ENCODE assay signal across 1 cellular context in the genomic region with DNA sequence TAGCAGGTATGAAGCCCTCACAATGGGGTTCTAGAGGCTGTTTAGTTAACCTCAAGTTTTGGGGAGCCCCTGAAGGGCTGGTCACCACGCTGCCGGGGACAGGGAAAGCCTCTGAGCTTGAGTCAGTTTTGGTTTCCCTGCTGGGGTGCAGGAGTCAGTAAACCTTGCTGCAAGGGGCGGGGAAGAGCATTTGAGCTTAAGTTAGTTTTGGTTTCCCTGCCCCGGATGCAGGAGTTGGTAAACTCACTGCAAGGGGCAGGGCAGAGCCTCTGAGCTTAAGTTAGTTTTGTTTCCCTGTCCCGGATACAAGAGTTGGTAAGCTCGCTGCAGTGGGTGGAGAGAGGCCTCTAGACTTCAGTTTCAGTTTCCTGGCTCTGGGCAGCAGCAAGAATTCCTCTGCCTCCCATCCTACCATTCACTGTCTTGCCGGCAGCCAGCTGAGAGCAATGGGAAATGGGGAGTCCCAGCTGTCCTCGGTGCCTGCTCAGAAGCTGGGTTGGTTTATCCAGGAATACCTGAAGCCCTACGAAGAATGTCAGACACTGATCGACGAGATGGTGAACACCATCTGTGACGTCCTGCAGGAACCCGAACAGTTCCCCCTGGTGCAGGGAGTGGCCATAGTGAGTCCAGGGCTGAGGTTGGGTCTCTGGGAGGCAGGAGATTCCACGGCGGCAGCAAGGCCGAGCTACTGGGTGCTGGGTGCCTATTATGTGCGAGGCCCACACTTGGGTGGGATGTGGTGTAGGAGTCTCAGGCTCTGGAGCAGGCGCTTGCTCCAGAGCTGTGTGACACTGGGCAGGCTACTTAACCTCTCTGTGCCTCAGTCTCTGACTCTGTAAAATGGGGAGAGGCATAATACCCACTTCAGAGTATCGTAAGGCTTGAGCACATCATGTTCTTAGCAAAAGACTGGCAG.
TF ChIP-seq lines count a peak whose summit lies in the region.

A gene with protein sequence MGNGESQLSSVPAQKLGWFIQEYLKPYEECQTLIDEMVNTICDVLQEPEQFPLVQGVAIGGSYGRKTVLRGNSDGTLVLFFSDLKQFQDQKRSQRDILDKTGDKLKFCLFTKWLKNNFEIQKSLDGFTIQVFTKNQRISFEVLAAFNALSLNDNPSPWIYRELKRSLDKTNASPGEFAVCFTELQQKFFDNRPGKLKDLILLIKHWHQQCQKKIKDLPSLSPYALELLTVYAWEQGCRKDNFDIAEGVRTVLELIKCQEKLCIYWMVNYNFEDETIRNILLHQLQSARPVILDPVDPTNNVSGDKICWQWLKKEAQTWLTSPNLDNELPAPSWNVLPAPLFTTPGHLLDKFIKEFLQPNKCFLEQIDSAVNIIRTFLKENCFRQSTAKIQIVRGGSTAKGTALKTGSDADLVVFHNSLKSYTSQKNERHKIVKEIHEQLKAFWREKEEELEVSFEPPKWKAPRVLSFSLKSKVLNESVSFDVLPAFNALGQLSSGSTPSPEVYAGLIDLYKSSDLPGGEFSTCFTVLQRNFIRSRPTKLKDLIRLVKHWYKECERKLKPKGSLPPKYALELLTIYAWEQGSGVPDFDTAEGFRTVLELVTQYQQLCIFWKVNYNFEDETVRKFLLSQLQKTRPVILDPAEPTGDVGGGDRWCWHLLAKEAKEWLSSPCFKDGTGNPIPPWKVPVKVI (plus strand): TSS at position 357 of the 919 bp plus-strand sequence. CDS start 90 bp downstream, at position 447.

TF ChIP-seq in HepG2, 621 proteins besides CTCF, POLR2A, EP300 and RAD21 (continued from another document and continues in another):
- TF ChIP-seq, protein P1, sequence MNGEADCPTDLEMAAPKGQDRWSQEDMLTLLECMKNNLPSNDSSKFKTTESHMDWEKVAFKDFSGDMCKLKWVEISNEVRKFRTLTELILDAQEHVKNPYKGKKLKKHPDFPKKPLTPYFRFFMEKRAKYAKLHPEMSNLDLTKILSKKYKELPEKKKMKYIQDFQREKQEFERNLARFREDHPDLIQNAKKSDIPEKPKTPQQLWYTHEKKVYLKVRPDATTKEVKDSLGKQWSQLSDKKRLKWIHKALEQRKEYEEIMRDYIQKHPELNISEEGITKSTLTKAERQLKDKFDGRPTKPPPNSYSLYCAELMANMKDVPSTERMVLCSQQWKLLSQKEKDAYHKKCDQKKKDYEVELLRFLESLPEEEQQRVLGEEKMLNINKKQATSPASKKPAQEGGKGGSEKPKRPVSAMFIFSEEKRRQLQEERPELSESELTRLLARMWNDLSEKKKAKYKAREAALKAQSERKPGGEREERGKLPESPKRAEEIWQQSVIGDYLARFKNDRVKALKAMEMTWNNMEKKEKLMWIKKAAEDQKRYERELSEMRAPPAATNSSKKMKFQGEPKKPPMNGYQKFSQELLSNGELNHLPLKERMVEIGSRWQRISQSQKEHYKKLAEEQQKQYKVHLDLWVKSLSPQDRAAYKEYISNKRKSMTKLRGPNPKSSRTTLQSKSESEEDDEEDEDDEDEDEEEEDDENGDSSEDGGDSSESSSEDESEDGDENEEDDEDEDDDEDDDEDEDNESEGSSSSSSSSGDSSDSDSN (CRISPR knock-in tag; IDR thresholded peaks at IDR 0.05) = peak; percentile 15; the same call in 1 of the 2 replicates
- TF ChIP-seq, protein P2, sequence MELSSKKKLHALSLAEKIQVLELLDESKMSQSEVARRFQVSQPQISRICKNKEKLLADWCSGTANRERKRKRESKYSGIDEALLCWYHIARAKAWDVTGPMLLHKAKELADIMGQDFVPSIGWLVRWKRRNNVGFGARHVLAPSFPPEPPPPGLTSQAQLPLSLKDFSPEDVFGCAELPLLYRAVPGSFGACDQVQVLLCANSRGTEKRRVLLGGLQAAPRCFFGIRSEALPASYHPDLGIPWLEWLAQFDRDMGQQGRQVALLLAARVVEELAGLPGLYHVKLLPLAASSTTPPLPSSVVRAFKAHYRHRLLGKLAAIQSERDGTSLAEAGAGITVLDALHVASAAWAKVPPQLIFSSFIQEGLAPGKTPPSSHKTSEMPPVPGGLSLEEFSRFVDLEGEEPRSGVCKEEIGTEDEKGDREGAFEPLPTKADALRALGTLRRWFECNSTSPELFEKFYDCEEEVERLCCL (CRISPR knock-in tag; IDR thresholded peaks at IDR 0.05; ENCODE audit: borderline replicate concordance) = no peak
- TF ChIP-seq SALL1 (CRISPR knock-in tag; IDR thresholded peaks at IDR 0.05) (peak; percentile 14; the same call in 1 of the 2 replicates), ZNF207 (IDR thresholded peaks at IDR 0.05; ENCODE audit: borderline replicate concordance) (no peak), PCBP1 (IDR thresholded peaks at IDR 0.05; ENCODE audit: borderline replicate concordance, low read depth, low read length) (no peak), KAT2B (IDR thresholded peaks at IDR 0.05; ENCODE audit: borderline replicate concordance, low read depth, low read length) (no peak), KDM6A (CRISPR knock-in tag; IDR thresholded peaks at IDR 0.05; ENCODE audit: low read depth) (no peak), ZNF496 (CRISPR knock-in tag; IDR thresholded peaks at IDR 0.05; ENCODE audit: insufficient replicate concordance) (no peak), POLR2AphosphoS2 (IDR thresholded peaks at IDR 0.05; ENCODE audit: low read depth, low read length) (no peak), CREM (IDR thresholded peaks at IDR 0.05) (no peak), CREM (CRISPR knock-in tag; IDR thresholded peaks at IDR 0.05) (no peak), ZNF747 (CRISPR knock-in tag; IDR thresholded peaks at IDR 0.05; ENCODE audit: borderline replicate concordance) (no peak), TGIF2 (CRISPR knock-in tag; IDR thresholded peaks at IDR 0.05) (no peak), TARDBP (CRISPR knock-in tag; IDR thresholded peaks at IDR 0.05) (no peak), CENPX (CRISPR knock-in tag; IDR thresholded peaks at IDR 0.05) (no peak), NFKB2 (CRISPR knock-in tag; IDR thresholded peaks at IDR 0.05; ENCODE audit: borderline replicate concordance) (no peak)
- TF ChIP-seq, protein P3, sequence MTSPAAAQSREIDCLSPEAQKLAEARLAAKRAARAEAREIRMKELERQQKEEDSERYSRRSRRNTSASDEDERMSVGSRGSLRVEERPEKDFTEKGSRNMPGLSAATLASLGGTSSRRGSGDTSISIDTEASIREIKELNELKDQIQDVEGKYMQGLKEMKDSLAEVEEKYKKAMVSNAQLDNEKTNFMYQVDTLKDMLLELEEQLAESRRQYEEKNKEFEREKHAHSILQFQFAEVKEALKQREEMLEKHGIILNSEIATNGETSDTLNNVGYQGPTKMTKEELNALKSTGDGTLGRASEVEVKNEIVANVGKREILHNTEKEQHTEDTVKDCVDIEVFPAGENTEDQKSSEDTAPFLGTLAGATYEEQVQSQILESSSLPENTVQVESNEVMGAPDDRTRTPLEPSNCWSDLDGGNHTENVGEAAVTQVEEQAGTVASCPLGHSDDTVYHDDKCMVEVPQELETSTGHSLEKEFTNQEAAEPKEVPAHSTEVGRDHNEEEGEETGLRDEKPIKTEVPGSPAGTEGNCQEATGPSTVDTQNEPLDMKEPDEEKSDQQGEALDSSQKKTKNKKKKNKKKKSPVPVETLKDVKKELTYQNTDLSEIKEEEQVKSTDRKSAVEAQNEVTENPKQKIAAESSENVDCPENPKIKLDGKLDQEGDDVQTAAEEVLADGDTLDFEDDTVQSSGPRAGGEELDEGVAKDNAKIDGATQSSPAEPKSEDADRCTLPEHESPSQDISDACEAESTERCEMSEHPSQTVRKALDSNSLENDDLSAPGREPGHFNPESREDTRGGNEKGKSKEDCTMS (CRISPR knock-in tag; conservative IDR thresholded peaks at IDR 0.05) = no peak
- TF ChIP-seq, protein P4, sequence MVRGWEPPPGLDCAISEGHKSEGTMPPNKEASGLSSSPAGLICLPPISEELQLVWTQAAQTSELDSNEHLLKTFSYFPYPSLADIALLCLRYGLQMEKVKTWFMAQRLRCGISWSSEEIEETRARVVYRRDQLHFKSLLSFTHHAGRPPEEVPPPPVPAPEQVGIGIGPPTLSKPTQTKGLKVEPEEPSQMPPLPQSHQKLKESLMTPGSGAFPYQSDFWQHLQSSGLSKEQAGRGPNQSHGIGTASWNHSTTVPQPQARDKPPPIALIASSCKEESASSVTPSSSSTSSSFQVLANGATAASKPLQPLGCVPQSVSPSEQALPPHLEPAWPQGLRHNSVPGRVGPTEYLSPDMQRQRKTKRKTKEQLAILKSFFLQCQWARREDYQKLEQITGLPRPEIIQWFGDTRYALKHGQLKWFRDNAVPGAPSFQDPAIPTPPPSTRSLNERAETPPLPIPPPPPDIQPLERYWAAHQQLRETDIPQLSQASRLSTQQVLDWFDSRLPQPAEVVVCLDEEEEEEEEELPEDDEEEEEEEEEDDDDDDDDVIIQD (CRISPR knock-in tag; IDR thresholded peaks at IDR 0.05; ENCODE audit: low read depth) = no peak
- TF ChIP-seq, protein P5, sequence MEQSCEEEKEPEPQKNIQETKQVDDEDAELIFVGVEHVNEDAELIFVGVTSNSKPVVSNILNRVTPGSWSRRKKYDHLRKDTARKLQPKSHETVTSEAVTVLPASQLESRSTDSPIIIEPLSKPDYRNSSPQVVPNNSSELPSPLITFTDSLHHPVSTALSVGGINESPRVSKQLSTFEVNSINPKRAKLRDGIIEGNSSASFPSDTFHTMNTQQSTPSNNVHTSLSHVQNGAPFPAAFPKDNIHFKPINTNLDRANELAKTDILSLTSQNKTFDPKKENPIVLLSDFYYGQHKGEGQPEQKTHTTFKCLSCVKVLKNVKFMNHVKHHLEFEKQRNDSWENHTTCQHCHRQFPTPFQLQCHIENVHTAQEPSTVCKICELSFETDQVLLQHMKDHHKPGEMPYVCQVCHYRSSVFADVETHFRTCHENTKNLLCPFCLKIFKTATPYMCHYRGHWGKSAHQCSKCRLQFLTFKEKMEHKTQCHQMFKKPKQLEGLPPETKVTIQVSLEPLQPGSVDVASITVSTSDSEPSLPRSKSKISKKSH (CRISPR knock-in tag; IDR thresholded peaks at IDR 0.05; ENCODE audit: borderline replicate concordance) = no peak
- TF ChIP-seq, protein P6, sequence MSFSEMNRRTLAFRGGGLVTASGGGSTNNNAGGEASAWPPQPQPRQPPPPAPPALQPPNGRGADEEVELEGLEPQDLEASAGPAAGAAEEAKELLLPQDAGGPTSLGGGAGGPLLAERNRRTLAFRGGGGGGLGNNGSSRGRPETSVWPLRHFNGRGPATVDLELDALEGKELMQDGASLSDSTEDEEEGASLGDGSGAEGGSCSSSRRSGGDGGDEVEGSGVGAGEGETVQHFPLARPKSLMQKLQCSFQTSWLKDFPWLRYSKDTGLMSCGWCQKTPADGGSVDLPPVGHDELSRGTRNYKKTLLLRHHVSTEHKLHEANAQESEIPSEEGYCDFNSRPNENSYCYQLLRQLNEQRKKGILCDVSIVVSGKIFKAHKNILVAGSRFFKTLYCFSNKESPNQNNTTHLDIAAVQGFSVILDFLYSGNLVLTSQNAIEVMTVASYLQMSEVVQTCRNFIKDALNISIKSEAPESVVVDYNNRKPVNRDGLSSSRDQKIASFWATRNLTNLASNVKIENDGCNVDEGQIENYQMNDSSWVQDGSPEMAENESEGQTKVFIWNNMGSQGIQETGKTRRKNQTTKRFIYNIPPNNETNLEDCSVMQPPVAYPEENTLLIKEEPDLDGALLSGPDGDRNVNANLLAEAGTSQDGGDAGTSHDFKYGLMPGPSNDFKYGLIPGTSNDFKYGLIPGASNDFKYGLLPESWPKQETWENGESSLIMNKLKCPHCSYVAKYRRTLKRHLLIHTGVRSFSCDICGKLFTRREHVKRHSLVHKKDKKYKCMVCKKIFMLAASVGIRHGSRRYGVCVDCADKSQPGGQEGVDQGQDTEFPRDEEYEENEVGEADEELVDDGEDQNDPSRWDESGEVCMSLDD (CRISPR knock-in tag; IDR thresholded peaks at IDR 0.05; ENCODE audit: borderline replicate concordance) = 0 out of 2 replicates have a peak, but pooled peaks have one; percentile 21
- TF ChIP-seq, protein P7, sequence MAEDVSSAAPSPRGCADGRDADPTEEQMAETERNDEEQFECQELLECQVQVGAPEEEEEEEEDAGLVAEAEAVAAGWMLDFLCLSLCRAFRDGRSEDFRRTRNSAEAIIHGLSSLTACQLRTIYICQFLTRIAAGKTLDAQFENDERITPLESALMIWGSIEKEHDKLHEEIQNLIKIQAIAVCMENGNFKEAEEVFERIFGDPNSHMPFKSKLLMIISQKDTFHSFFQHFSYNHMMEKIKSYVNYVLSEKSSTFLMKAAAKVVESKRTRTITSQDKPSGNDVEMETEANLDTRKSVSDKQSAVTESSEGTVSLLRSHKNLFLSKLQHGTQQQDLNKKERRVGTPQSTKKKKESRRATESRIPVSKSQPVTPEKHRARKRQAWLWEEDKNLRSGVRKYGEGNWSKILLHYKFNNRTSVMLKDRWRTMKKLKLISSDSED (CRISPR knock-in tag; IDR thresholded peaks at IDR 0.05) = no peak
- TF ChIP-seq, protein P8, sequence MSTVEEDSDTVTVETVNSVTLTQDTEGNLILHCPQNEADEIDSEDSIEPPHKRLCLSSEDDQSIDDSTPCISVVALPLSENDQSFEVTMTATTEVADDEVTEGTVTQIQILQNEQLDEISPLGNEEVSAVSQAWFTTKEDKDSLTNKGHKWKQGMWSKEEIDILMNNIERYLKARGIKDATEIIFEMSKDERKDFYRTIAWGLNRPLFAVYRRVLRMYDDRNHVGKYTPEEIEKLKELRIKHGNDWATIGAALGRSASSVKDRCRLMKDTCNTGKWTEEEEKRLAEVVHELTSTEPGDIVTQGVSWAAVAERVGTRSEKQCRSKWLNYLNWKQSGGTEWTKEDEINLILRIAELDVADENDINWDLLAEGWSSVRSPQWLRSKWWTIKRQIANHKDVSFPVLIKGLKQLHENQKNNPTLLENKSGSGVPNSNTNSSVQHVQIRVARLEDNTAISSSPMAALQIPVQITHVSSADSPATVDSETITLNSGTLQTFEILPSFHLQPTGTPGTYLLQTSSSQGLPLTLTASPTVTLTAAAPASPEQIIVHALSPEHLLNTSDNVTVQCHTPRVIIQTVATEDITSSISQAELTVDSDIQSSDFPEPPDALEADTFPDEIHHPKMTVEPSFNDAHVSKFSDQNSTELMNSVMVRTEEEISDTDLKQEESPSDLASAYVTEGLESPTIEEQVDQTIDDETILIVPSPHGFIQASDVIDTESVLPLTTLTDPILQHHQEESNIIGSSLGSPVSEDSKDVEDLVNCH (CRISPR knock-in tag; IDR thresholded peaks at IDR 0.05) = no peak
- TF ChIP-seq, protein P9, sequence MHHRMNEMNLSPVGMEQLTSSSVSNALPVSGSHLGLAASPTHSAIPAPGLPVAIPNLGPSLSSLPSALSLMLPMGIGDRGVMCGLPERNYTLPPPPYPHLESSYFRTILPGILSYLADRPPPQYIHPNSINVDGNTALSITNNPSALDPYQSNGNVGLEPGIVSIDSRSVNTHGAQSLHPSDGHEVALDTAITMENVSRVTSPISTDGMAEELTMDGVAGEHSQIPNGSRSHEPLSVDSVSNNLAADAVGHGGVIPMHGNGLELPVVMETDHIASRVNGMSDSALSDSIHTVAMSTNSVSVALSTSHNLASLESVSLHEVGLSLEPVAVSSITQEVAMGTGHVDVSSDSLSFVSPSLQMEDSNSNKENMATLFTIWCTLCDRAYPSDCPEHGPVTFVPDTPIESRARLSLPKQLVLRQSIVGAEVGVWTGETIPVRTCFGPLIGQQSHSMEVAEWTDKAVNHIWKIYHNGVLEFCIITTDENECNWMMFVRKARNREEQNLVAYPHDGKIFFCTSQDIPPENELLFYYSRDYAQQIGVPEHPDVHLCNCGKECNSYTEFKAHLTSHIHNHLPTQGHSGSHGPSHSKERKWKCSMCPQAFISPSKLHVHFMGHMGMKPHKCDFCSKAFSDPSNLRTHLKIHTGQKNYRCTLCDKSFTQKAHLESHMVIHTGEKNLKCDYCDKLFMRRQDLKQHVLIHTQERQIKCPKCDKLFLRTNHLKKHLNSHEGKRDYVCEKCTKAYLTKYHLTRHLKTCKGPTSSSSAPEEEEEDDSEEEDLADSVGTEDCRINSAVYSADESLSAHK (CRISPR knock-in tag; IDR thresholded peaks at IDR 0.05; ENCODE audit: borderline replicate concordance) = no peak
